ENCODE assay signal across 1 cellular context in genomic region chr7:108028111-108028510, GRCh38.
TF ChIP-seq lines count a peak whose summit lies in the region.

No MANE protein-coding gene starts in this region.

TF ChIP-seq in HepG2, 621 proteins besides CTCF, POLR2A, EP300 and RAD21 (continued from another document and continues in another):
- TF ChIP-seq GPBP1L1 (CRISPR knock-in tag; IDR thresholded peaks at IDR 0.05) = no peak
- TF ChIP-seq REXO4 (CRISPR knock-in tag; IDR thresholded peaks at IDR 0.05; ENCODE audit: borderline replicate concordance) = no peak
- TF ChIP-seq AGO2 (optimal IDR thresholded peaks at IDR 0.05; ENCODE audit: low read depth, low read length) = no peak
- no peak for TF ChIP-seq HOXD1 (CRISPR knock-in tag; IDR thresholded peaks at IDR 0.05)
- no peak for TF ChIP-seq HOMEZ (CRISPR knock-in tag; IDR thresholded peaks at IDR 0.05; ENCODE audit: low read depth)
- TF ChIP-seq ZNF331 (CRISPR knock-in tag; IDR thresholded peaks at IDR 0.05) = no peak
- no peak for TF ChIP-seq SRY (CRISPR knock-in tag; IDR thresholded peaks at IDR 0.05)
- peak; percentile 32; the same call in 1 of the 2 replicates for TF ChIP-seq PAXIP1 (CRISPR knock-in tag; conservative IDR thresholded peaks at IDR 0.05)
- no peak for TF ChIP-seq NFE2L2 (IDR thresholded peaks at IDR 0.05; ENCODE audit: low read length)
- TF ChIP-seq ERF (CRISPR knock-in tag; IDR thresholded peaks at IDR 0.05) = no peak
- no peak for TF ChIP-seq ZFAT (CRISPR knock-in tag; conservative IDR thresholded peaks at IDR 0.05)
- TF ChIP-seq EED (CRISPR knock-in tag; IDR thresholded peaks at IDR 0.05) = no peak
- no peak for TF ChIP-seq ZNF207 (IDR thresholded peaks at IDR 0.05; ENCODE audit: borderline replicate concordance)
- TF ChIP-seq MLXIP (CRISPR knock-in tag; IDR thresholded peaks at IDR 0.05; ENCODE audit: borderline replicate concordance) = no peak
- TF ChIP-seq DRAP1 (CRISPR knock-in tag; IDR thresholded peaks at IDR 0.05) = no peak
- TF ChIP-seq ETV5 (CRISPR knock-in tag; IDR thresholded peaks at IDR 0.05; ENCODE audit: borderline replicate concordance) = no peak
- no peak for TF ChIP-seq KMT2A (CRISPR knock-in tag; IDR thresholded peaks at IDR 0.05)
- no peak for TF ChIP-seq ATRX (CRISPR knock-in tag; IDR thresholded peaks at IDR 0.05; ENCODE audit: borderline replicate concordance)
- TF ChIP-seq HNF1B (CRISPR knock-in tag; IDR thresholded peaks at IDR 0.05) = no peak
- TF ChIP-seq RERE (CRISPR knock-in tag; IDR thresholded peaks at IDR 0.05; ENCODE audit: low read depth) = peak; percentile 97
- no peak for TF ChIP-seq MLLT10 (CRISPR knock-in tag; IDR thresholded peaks at IDR 0.05)
- TF ChIP-seq ZNF17 (CRISPR knock-in tag; IDR thresholded peaks at IDR 0.05) = no peak
- TF ChIP-seq FOXO1 (CRISPR knock-in tag; IDR thresholded peaks at IDR 0.05) = no peak
- TF ChIP-seq ELF1 (CRISPR knock-in tag; IDR thresholded peaks at IDR 0.05) = no peak
- no peak for TF ChIP-seq ZSCAN25 (CRISPR knock-in tag; IDR thresholded peaks at IDR 0.05)
- no peak for TF ChIP-seq HNRNPLL (IDR thresholded peaks at IDR 0.05; ENCODE audit: low read depth, low read length, poor library complexity, severe bottlenecking)
- no peak for TF ChIP-seq MED13 (CRISPR knock-in tag; IDR thresholded peaks at IDR 0.05)
- no peak for TF ChIP-seq BATF2 (CRISPR knock-in tag; IDR thresholded peaks at IDR 0.05)
- TF ChIP-seq KDM3A (CRISPR knock-in tag; IDR thresholded peaks at IDR 0.05; ENCODE audit: low read depth) = no peak
- no peak for TF ChIP-seq ZNF766 (CRISPR knock-in tag; IDR thresholded peaks at IDR 0.05; ENCODE audit: borderline replicate concordance)
- no peak for TF ChIP-seq PHF20 (CRISPR knock-in tag; IDR thresholded peaks at IDR 0.05)
- peak; percentile 86 for TF ChIP-seq RARA (CRISPR knock-in tag; IDR thresholded peaks at IDR 0.05)
- TF ChIP-seq ZNF567 (CRISPR knock-in tag; IDR thresholded peaks at IDR 0.05; ENCODE audit: borderline replicate concordance) = no peak
- TF ChIP-seq ATM (IDR thresholded peaks at IDR 0.05; ENCODE audit: borderline replicate concordance) = no peak
- TF ChIP-seq CBX2 (IDR thresholded peaks at IDR 0.05; ENCODE audit: low read depth, low read length) = no peak
- no peak for TF ChIP-seq CBX2 (CRISPR knock-in tag; IDR thresholded peaks at IDR 0.05; ENCODE audit: low read depth)
- peak; percentile 29; the same call in 1 of the 2 replicates for TF ChIP-seq ZMYM4 (CRISPR knock-in tag; IDR thresholded peaks at IDR 0.05)
- no peak for TF ChIP-seq ZNF562 (CRISPR knock-in tag; IDR thresholded peaks at IDR 0.05; ENCODE audit: borderline replicate concordance)
- no peak for TF ChIP-seq TRIM22 (IDR thresholded peaks at IDR 0.05)
